In the genomic region with DNA sequence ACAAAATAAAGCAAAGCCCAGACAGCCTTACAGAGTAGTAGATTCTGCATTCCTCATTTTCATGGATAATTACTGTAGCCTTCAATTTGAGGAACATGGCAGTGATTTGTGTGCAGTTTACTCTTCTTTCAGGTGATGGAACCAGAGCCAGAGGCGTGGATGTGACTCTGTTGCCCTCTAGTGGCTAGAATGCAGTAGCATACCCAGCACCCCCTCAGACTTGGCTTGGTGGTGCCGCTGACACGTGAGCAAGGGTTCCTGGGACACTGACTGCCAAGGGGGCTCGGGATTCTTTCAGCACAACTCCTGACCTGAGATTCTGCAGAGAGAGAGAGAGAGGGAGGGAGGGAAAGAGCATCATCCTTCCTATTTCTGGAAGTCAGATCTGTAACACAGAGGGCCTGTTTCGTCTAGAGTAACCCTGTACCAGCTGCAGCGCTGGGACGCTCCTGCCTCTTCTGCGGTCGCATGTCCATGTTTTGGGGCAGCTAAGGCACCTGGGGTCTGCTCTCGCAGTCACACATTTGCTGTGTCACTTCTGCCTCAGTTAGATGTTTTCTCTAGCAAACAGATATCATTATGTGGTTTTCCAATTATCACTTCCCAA, we compare ENCODE assay signal across 1 cellular context.
TF ChIP-seq lines count a peak whose summit lies in the region.

No MANE protein-coding gene starts in this region.

TF ChIP-seq in SK-N-SH, 30 proteins besides CTCF, POLR2A, EP300 and RAD21:
- TF ChIP-seq PBX3 (IDR thresholded peaks at IDR 0.05) (no peak), GABPA (IDR thresholded peaks at IDR 0.05; ENCODE audit: low read depth) (no peak), SMC3 (IDR thresholded peaks at IDR 0.05; ENCODE audit: low read depth, low read length) (peak; percentile 64), MXI1 (IDR thresholded peaks at IDR 0.05; ENCODE audit: low read depth, low read length) (peak; percentile 28; the same call in 1 of the 2 replicates), FOXJ3 (CRISPR knock-in tag; IDR thresholded peaks at IDR 0.05) (no peak)
- TF ChIP-seq, protein P1, sequence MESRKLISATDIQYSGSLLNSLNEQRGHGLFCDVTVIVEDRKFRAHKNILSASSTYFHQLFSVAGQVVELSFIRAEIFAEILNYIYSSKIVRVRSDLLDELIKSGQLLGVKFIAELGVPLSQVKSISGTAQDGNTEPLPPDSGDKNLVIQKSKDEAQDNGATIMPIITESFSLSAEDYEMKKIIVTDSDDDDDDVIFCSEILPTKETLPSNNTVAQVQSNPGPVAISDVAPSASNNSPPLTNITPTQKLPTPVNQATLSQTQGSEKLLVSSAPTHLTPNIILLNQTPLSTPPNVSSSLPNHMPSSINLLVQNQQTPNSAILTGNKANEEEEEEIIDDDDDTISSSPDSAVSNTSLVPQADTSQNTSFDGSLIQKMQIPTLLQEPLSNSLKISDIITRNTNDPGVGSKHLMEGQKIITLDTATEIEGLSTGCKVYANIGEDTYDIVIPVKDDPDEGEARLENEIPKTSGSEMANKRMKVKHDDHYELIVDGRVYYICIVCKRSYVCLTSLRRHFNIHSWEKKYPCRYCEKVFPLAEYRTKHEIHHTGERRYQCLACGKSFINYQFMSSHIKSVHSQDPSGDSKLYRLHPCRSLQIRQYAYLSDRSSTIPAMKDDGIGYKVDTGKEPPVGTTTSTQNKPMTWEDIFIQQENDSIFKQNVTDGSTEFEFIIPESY (IDR thresholded peaks at IDR 0.05; ENCODE audit: borderline replicate concordance, low read depth) = no peak
